1 cellular context compared by ENCODE assay signal in the genomic region with DNA sequence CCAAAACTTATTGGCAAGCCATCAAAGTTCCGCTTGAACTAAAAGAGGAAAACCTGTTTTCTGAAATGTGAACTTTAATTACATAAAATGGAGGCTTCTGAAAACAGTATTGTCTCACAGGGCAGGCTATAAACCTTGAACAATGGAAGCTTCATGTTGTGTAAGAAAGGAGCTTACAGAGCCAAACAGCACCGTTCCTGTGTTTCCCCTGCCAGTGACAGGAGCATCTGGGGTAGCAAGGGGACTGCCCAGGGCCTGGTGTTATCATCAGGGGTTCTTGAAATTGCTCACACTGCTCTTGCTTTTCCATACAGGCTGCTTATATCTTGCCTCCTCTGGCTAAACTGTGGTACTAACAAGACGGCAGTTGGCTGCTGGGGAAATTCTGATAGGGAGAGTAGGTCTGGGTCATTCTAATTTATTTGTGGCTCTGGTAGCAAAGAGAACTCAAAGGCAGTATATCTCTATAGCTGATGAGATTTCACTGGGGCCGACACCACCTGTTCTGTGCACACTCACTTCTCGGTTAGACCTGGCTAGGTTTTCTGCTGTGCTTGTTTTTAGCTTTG.
TF ChIP-seq lines count a peak whose summit lies in the region.

No MANE protein-coding gene starts in this region.

TF ChIP-seq in IMR-90, 13 proteins besides CTCF, POLR2A, EP300 and RAD21 (continued from another document):
- TF ChIP-seq CEBPB (IDR thresholded peaks at IDR 0.05; ENCODE audit: low read depth, low read length): no peak
